In the genomic region with DNA sequence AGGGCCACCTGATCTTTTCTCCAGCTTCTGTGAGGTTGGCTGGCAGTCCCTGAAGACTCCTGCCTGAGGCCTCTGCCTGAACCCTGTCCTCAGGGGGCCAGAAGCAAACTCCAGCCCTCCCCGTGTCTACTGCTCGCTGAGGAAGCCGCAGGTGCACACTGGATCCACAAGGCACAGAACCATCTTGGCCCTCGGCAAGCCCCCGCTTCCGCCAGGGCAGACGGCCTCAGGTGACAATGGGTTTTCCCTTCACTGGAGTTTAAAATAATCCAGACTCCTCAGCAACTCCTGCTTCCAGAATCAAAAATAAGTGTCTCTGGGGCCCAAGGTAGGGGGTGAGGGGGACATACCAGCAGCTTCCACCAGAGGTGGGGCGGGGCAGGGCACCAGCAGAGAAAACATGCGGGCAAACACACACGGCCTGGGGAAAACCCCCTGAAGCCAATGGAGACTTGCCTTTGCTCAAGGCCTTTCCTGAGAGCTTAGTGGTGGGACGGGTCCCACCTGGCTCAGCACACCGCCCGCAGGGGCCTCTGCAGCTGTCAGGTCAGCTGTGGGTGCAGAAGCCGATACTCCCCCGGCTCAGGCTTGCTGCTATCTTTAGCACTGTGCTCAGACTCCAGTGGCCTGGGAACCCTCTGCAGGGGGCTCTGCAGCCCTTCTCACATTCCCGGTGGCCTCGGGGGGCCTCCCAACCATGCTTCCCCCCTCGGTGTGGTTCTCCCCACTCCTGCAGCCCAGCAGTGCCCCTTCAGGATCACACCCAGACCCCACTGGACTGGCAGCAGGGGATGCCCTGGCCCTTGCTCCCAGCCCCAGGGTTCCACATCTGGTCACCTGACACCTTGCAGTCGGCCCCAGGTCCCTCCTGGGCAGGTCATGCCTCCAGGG, we compare ENCODE assay signal across 8 cellular contexts. TPM values are rescaled to one million over a fixed set of nuclear protein-coding genes. Genes with fewer than 3 reads are reported as not detected.
DNase-seq lines count a peak whose midpoint lies in the region; ATAC-seq and TF ChIP-seq lines count a peak whose summit lies in the region.
"Had no signal": no experiment of that assay in that cellular context is flagged by ENCODE, and none has a peak within 500 bp of the region (broad histone marks: within the 10 kb centered on the region; RNA-seq: fewer than 3 reads in every experiment).

No MANE protein-coding gene starts in this region.

- DNase-seq in GM13977 (ENCODE audit: low spot score): peak; percentile 84
- DNase-seq in SJCRH30: peak; percentile 92 to 95
- no peak for DNase-seq in natural killer cell treated with Interleukin-12 subunit alpha and Interleukin-12 subunit beta and Interleukin-15 and Interleukin-18, amount 100 ng/mL, for 72 hours (ENCODE audit: low spot score)
- no peak for DNase-seq in NCI-H1694 (lab: John Stamatoyannopoulos, UW)
- no peak for DNase-seq in ecto neural progenitor cell (ENCODE audit: low spot score)

- no peak overlapping the region for H3K4me3 ChIP-seq in SJCRH30

- ATAC-seq in GM21717 (IDR thresholded peaks at IDR 0.05; ENCODE audit: unreplicated experiment) (peak; percentile 18), GM19328 (IDR thresholded peaks at IDR 0.05; ENCODE audit: unreplicated experiment) (no peak)
- no peak for ATAC-seq in natural killer cell treated with Interleukin-12 subunit alpha and Interleukin-12 subunit beta and Interleukin-15 and Interleukin-18, amount 100 ng/mL, for 72 hours

- H3K27me3 ChIP-seq in SJCRH30: no peaks in the 10 kb centered on the region

- no peaks in the 10 kb centered on the region for H3K9me3 Mint-ChIP-seq in natural killer cell treated with Interleukin-12 subunit alpha and Interleukin-12 subunit beta and Interleukin-15 and Interleukin-18, amount 100 ng/mL, for 72 hours

- peaks cover 7 to 21% of the 10 kb centered on the region in 2 donors for H3K4me1 Mint-ChIP-seq in natural killer cell treated with Interleukin-12 subunit alpha and Interleukin-12 subunit beta and Interleukin-15 and Interleukin-18, amount 100 ng/mL, for 72 hours (ENCODE audit: low read depth in 2 of 2)

- peak overlapping the region; percentile 81 for H3K27ac ChIP-seq in SJCRH30

- TF ChIP-seq CTCF in GM13977 (IDR thresholded peaks at IDR 0.05; ENCODE audit: extremely low read depth, insufficient read depth, missing control alignments): no peak

- peaks cover 18% of the 10 kb centered on the region for H3K36me3 ChIP-seq in SJCRH30

- in situ Hi-C loops in GM13977 (cut with MboI; ENCODE audit: low pct_unique_long_range_greater_than_20kb, low sequenced_read_pairs, unreplicated experiment): no loop called here

- H3K4me1 ChIP-seq in SJCRH30: peaks cover 37% of the 10 kb centered on the region

- H3K36me3 Mint-ChIP-seq in natural killer cell treated with Interleukin-12 subunit alpha and Interleukin-12 subunit beta and Interleukin-15 and Interleukin-18, amount 100 ng/mL, for 72 hours: peaks cover 5% of the 10 kb centered on the region

- H3K9me3 ChIP-seq in SJCRH30 (replicated peaks): no peaks in the 10 kb centered on the region

- H3K27me3 Mint-ChIP-seq in natural killer cell treated with Interleukin-12 subunit alpha and Interleukin-12 subunit beta and Interleukin-15 and Interleukin-18, amount 100 ng/mL, for 72 hours: no peaks in the 10 kb centered on the region

- peak overlapping the region in 1 of 2 donors; percentile 69 for H3K27ac Mint-ChIP-seq in natural killer cell treated with Interleukin-12 subunit alpha and Interleukin-12 subunit beta and Interleukin-15 and Interleukin-18, amount 100 ng/mL, for 72 hours

- peak overlapping the region; percentile 68 for H3K4me3 Mint-ChIP-seq in natural killer cell treated with Interleukin-12 subunit alpha and Interleukin-12 subunit beta and Interleukin-15 and Interleukin-18, amount 100 ng/mL, for 72 hours

RNA-seq across cellular contexts. Expression of a gene that starts 1.9 kb away (rescaled TPM):
- total RNA-seq in SJCRH30 (2014; rRNA removed; shearing (Covaris generic)): 3.2 and 3.4 TPM in 2 replicates
- 10 to 100 TPM; 13.5 to 24.6 TPM for total RNA-seq in natural killer cell treated with Interleukin-12 subunit alpha and Interleukin-12 subunit beta and Interleukin-15 and Interleukin-18, amount 100 ng/mL, for 72 hours

RNA-seq across cellular contexts. Expression of a gene that starts 2.1 kb away (rescaled TPM):
- 338 and 409 TPM in 2 replicates for total RNA-seq in SJCRH30 (2014; rRNA removed; shearing (Covaris generic))
- total RNA-seq in natural killer cell treated with Interleukin-12 subunit alpha and Interleukin-12 subunit beta and Interleukin-15 and Interleukin-18, amount 100 ng/mL, for 72 hours: 100 to 1,000 TPM; 187 to 224 TPM

RNA-seq across cellular contexts. Expression of a gene that starts 12.7 kb away (rescaled TPM):
- 0.13 TPM in 1 of 2 replicates, not detected in the other for total RNA-seq in SJCRH30 (2014; rRNA removed; shearing (Covaris generic))
- total RNA-seq in natural killer cell treated with Interleukin-12 subunit alpha and Interleukin-12 subunit beta and Interleukin-15 and Interleukin-18, amount 100 ng/mL, for 72 hours: 10 to 100 TPM; 10.5 to 15.9 TPM
- total RNA-seq: SK-MEL-5 had no signal

RNA-seq across cellular contexts. Expression of a gene that starts 29.4 kb away (rescaled TPM):
- 50.3 and 60.4 TPM in 2 replicates for total RNA-seq in SJCRH30 (2014; rRNA removed; shearing (Covaris generic))
- total RNA-seq in natural killer cell treated with Interleukin-12 subunit alpha and Interleukin-12 subunit beta and Interleukin-15 and Interleukin-18, amount 100 ng/mL, for 72 hours: 10 to 100 TPM; 50.6 to 54.3 TPM

RNA-seq across cellular contexts. Expression of a gene that starts 50.9 kb away (rescaled TPM):
- 0.03 TPM in 1 of 2 replicates, not detected in the other for total RNA-seq in SJCRH30 (2014; rRNA removed; shearing (Covaris generic))
- 10 to 100 TPM; 14.1 to 14.8 TPM for total RNA-seq in natural killer cell treated with Interleukin-12 subunit alpha and Interleukin-12 subunit beta and Interleukin-15 and Interleukin-18, amount 100 ng/mL, for 72 hours
- total RNA-seq: SK-MEL-5 had no signal

Comparison
In these comparisons a context has a peak if more than half of its experiments do, and no peak if none do; other contexts are left out.
1. DNase-seq: peak in GM13977 (single experiment) and SJCRH30 (2 of 2); none in natural killer cell treated with Interleukin-12 subunit alpha and Interleukin-12 subunit beta and Interleukin-15 and Interleukin-18, amount 100 ng/mL, for 72 hours (single experiment), NCI-H1694 (single experiment) and ecto neural progenitor cell (single experiment).
2. RNA of a gene that starts 12.7 kb away (total RNA-seq): 10.5 to 15.9 TPM in natural killer cell treated with Interleukin-12 subunit alpha and Interleukin-12 subunit beta and Interleukin-15 and Interleukin-18, amount 100 ng/mL, for 72 hours; 0.13 TPM in SJCRH30; every median in the first group is over 10 times any median in the second.